Comparison of ENCODE assay signal across 9 cellular contexts in genomic region chr15:33309602-33310276, GRCh38. TPM values are rescaled to one million over a fixed set of nuclear protein-coding genes. Genes with fewer than 3 reads are reported as not detected.
DNase-seq lines count a peak whose midpoint lies in the region; ATAC-seq and TF ChIP-seq lines count a peak whose summit lies in the region.
"Had no signal": no experiment of that assay in that cellular context is flagged by ENCODE, and none has a peak within 500 bp of the region (broad histone marks: within the 10 kb centered on the region; RNA-seq: fewer than 3 reads in every experiment).

No MANE protein-coding gene starts in this region.

- CTCF ChIA-PET in WTC11 (lab: Charles Lee) = interaction anchor here (0.6 to 2.3 kb wide), 34 partner anchors 9 to 659 kb away, joined by 3 to 94 read pairs (median 4); no protein-coding TSS in a partner anchor

- peaks cover 54% of the 10 kb centered on the region for H3K27me3 Mint-ChIP-seq in WTC11 (ENCODE audit: low read depth)
- peaks cover 46% of the 10 kb centered on the region for H3K27me3 Mint-ChIP-seq in activated T-helper 17 cell treated with anti-CD3 and anti-CD28 coated beads, Interleukin-2, amount 50 U/mL, for 72 hours

- peak; percentile 53 for ATAC-seq in WTC11
- peak; percentile 36 for ATAC-seq in left lung
- no peak for ATAC-seq in activated T-helper 17 cell treated with anti-CD3 and anti-CD28 coated beads, Interleukin-2, amount 50 U/mL, for 72 hours (replicated peaks)

- intact Hi-C loops in left lung (cut with DNase I) = no loop called here

- H3K4me3 Mint-ChIP-seq in WTC11 = peak overlapping the region; percentile 82
- no peak overlapping the region for H3K4me3 Mint-ChIP-seq in activated T-helper 17 cell treated with anti-CD3 and anti-CD28 coated beads, Interleukin-2, amount 50 U/mL, for 72 hours

- TF ChIP-seq CTCF in HFF-Myc (IDR thresholded peaks at IDR 0.05; ENCODE audit: low read depth, low read length, missing control alignments) (peak; percentile 28), WTC11 (IDR thresholded peaks at IDR 0.05) (no peak; the same call in 1 of the 2 replicates), left lung (IDR thresholded peaks at IDR 0.05) (no peak), suprapubic skin (IDR thresholded peaks at IDR 0.05) (peak in 1 of 2 donors; percentile 6)

- H3K4me1 Mint-ChIP-seq in WTC11 = peaks cover 27% of the 10 kb centered on the region
- no peaks in the 10 kb centered on the region for H3K4me1 Mint-ChIP-seq in activated T-helper 17 cell treated with anti-CD3 and anti-CD28 coated beads, Interleukin-2, amount 50 U/mL, for 72 hours

- H3K36me3 ChIP-seq in left lung = no peaks in the 10 kb centered on the region
- H3K36me3 ChIP-seq in suprapubic skin = no peaks in the 10 kb centered on the region

- H3K9me3 Mint-ChIP-seq in WTC11 = peaks cover 5% of the 10 kb centered on the region; the same call in 1 of the 2 replicates
- H3K9me3 Mint-ChIP-seq in activated T-helper 17 cell treated with anti-CD3 and anti-CD28 coated beads, Interleukin-2, amount 50 U/mL, for 72 hours = no peaks in the 10 kb centered on the region

- POLR2A ChIA-PET in WTC11 (lab: Charles Lee) = interaction anchor here (0.8 to 0.9 kb wide), 2 partner anchors 17 to 391 kb away, joined by 3 to 4 read pairs; no protein-coding TSS in a partner anchor

- DNase-seq in Ammon's horn (ENCODE audit: low spot score) = peak; percentile 74
- no peak for DNase-seq in HFF-Myc (ENCODE audit: extremely low read depth, low read depth)
- peak; percentile 51 for DNase-seq in WTC11 (ENCODE audit: low spot score)
- no peak for DNase-seq in left lung
- DNase-seq in T-helper 2 cell = no peak
- DNase-seq in suprapubic skin (ENCODE audit: low spot score in 2 of 2) = no peak
- DNase-seq in AG20443 (ENCODE audit: low spot score) = no peak

- H3K27ac Mint-ChIP-seq in WTC11 = no peak overlapping the region
- no peak overlapping the region for H3K27ac Mint-ChIP-seq in activated T-helper 17 cell treated with anti-CD3 and anti-CD28 coated beads, Interleukin-2, amount 50 U/mL, for 72 hours

- no peak for TF ChIP-seq POLR2A in suprapubic skin (IDR thresholded peaks at IDR 0.05)

- H3K27me3 ChIP-seq in left lung (peaks cover 33 to 63% of the 10 kb centered on the region in 2 donors), suprapubic skin (peaks cover 41% of the 10 kb centered on the region)

- no peaks in the 10 kb centered on the region for H3K4me1 ChIP-seq in left lung
- H3K4me1 ChIP-seq in suprapubic skin = peaks cover 10% of the 10 kb centered on the region

- TF ChIP-seq EP300 in suprapubic skin (IDR thresholded peaks at IDR 0.05) = no peak

- H3K9me3 ChIP-seq in left lung = no peaks in the 10 kb centered on the region
- no peaks in the 10 kb centered on the region for H3K9me3 ChIP-seq in suprapubic skin

- 48% methylated on average over 7 of the region's 7 CpGs for WGBS in suprapubic skin

- H3K27ac ChIP-seq in left lung = no peak overlapping the region
- no peak overlapping the region for H3K27ac ChIP-seq in suprapubic skin
- H3K27ac ChIP-seq: SK-N-MC had no signal

- H3K36me3 Mint-ChIP-seq in WTC11 = no peaks in the 10 kb centered on the region
- no peaks in the 10 kb centered on the region for H3K36me3 Mint-ChIP-seq in activated T-helper 17 cell treated with anti-CD3 and anti-CD28 coated beads, Interleukin-2, amount 50 U/mL, for 72 hours (ENCODE audit: low read depth)

- no peak overlapping the region for H3K4me3 ChIP-seq in HFF-Myc (replicated peaks; ENCODE audit: low read depth, low read length)
- no peak overlapping the region for H3K4me3 ChIP-seq in left lung
- H3K4me3 ChIP-seq in suprapubic skin = no peak overlapping the region
- H3K4me3 ChIP-seq: SK-N-MC had no signal

TF ChIP-seq in WTC11, 78 proteins besides CTCF, POLR2A, EP300 and RAD21:
- TF ChIP-seq ZNF423 (CRISPR knock-in tag; IDR thresholded peaks at IDR 0.05) (0 out of 2 replicates have a peak, but pooled peaks have one; percentile 3), ZNF317 (CRISPR knock-in tag; IDR thresholded peaks at IDR 0.05; ENCODE audit: borderline replicate concordance, low read depth) (peak; percentile 62; the same call in 1 of the 2 replicates)
- TF ChIP-seq, protein P1, sequence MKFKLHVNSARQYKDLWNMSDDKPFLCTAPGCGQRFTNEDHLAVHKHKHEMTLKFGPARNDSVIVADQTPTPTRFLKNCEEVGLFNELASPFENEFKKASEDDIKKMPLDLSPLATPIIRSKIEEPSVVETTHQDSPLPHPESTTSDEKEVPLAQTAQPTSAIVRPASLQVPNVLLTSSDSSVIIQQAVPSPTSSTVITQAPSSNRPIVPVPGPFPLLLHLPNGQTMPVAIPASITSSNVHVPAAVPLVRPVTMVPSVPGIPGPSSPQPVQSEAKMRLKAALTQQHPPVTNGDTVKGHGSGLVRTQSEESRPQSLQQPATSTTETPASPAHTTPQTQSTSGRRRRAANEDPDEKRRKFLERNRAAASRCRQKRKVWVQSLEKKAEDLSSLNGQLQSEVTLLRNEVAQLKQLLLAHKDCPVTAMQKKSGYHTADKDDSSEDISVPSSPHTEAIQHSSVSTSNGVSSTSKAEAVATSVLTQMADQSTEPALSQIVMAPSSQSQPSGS (CRISPR knock-in tag; IDR thresholded peaks at IDR 0.05; ENCODE audit: borderline replicate concordance, low read depth) = no peak
- TF ChIP-seq, protein P2, sequence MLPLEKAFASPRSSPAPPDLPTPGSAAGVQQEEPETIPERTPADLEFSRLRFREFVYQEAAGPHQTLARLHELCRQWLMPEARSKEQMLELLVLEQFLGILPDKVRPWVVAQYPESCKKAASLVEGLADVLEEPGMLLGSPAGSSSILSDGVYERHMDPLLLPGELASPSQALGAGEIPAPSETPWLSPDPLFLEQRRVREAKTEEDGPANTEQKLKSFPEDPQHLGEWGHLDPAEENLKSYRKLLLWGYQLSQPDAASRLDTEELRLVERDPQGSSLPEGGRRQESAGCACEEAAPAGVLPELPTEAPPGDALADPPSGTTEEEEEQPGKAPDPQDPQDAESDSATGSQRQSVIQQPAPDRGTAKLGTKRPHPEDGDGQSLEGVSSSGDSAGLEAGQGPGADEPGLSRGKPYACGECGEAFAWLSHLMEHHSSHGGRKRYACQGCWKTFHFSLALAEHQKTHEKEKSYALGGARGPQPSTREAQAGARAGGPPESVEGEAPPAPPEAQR (CRISPR knock-in tag; IDR thresholded peaks at IDR 0.05) = 0 out of 2 replicates have a peak, but pooled peaks have one; percentile 7

RNA-seq across cellular contexts. Expression of gene RYR3, which starts 1.0 kb away (rescaled TPM):
- total RNA-seq in WTC11 (2021) (0.92 to 1.4 TPM (median 1.2 TPM) in 3 replicates), left lung (under 1 TPM; 0.24 to 0.47 TPM), suprapubic skin (1 to 10 TPM in 1 of 4 donors, under 1 TPM in 3; 0.38 to 2.0 (median 0.80) TPM)
- not detected for total RNA-seq in activated T-helper 17 cell treated with anti-CD3 and anti-CD28 coated beads, Interleukin-2, amount 50 U/mL, for 72 hours

Comparison
In these comparisons a context has a peak if more than half of its experiments do, and no peak if none do; other contexts are left out.
1. DNase-seq: peak in Ammon's horn (single experiment) and WTC11 (single experiment); none in HFF-Myc (single experiment), left lung (0 of 2), T-helper 2 cell (0 of 5), suprapubic skin (0 of 2) and AG20443 (single experiment).